1 cellular context compared by ENCODE assay signal in the genomic region with DNA sequence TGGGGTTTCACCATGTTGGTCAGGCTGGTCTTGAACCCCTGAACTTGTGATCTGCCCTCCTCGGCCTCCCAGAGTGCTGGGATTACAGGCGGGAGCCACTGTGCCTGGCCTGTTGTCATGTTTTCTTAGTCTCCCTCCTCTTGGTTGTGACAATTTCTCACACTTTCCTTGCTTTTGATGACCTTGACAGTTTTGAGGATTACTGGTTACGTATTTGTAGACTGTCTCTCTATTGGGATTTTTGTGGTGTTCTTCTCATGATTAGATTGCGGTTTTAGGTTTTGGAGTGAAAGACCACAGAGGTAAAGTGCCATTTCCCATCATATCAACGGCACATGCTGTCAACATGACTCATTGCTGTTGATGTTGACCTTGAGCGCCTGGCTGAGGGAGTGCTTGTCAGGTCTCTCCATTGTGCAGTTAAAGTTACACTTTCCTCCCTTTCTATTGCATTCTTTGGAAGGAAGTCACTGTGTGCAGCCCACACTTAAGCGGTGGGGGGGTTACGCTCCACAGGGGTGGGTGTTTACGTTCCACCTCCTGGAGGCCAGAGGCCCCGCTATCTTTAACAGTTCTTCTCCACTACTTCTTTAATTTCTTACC.
TF ChIP-seq lines count a peak whose summit lies in the region.

No MANE protein-coding gene starts in this region.

TF ChIP-seq in K562, 482 proteins besides CTCF, POLR2A, EP300 and RAD21 (continued from another document and continues in another):
- TF ChIP-seq FOXA1 (IDR thresholded peaks at IDR 0.05; ENCODE audit: borderline replicate concordance) (peak; percentile 35; the same call in 1 of the 2 replicates), BCOR (IDR thresholded peaks at IDR 0.05) (peak; percentile 72), RCOR1 (IDR thresholded peaks at IDR 0.05; ENCODE audit: borderline replicate concordance in 1 of 2, low read depth in 2 of 2, low read length in 2 of 2) (peak in 1 of 2 experiments; percentile 95; a peak in 2 of 4 replicates), ZNF239 (CRISPR knock-in tag; IDR thresholded peaks at IDR 0.05) (no peak), HDAC2 (IDR thresholded peaks at IDR 0.05) (peak; percentile 87; the same call in 1 of the 2 replicates), DIDO1 (tag; IDR thresholded peaks at IDR 0.05; ENCODE audit: low read depth) (no peak), JUN (IDR thresholded peaks at IDR 0.05; ENCODE audit: borderline replicate concordance, low read depth, low read length) (peak; percentile 89), JUN (CRISPR knock-in tag; IDR thresholded peaks at IDR 0.05; ENCODE audit: borderline replicate concordance) (peak; percentile 54; the same call in 1 of the 2 replicates), MCM5 (IDR thresholded peaks at IDR 0.05; ENCODE audit: low read depth) (no peak), ZNF384 (IDR thresholded peaks at IDR 0.05; ENCODE audit: low read depth, low read length) (no peak), ZNF551 (CRISPR knock-in tag; IDR thresholded peaks at IDR 0.05) (no peak), ATF1 (CRISPR knock-in tag; IDR thresholded peaks at IDR 0.05) (no peak), ATF1 (tag; IDR thresholded peaks at IDR 0.05) (0 out of 2 replicates have a peak, but pooled peaks have one; percentile 12), MAFK (IDR thresholded peaks at IDR 0.05; ENCODE audit: low read length) (0 out of 2 replicates have a peak, but pooled peaks have one; percentile 24), NCOA6 (IDR thresholded peaks at IDR 0.05) (no peak), OTX1 (CRISPR knock-in tag; IDR thresholded peaks at IDR 0.05) (no peak), IRF2 (CRISPR knock-in tag; IDR thresholded peaks at IDR 0.05) (no peak), TEAD4 (IDR thresholded peaks at IDR 0.05; ENCODE audit: low read length) (peak; percentile 85), TEAD4 (CRISPR knock-in tag; IDR thresholded peaks at IDR 0.05; ENCODE audit: borderline replicate concordance) (no peak), NFRKB (IDR thresholded peaks at IDR 0.05; ENCODE audit: low read depth) (no peak), ZNF699 (CRISPR knock-in tag; IDR thresholded peaks at IDR 0.05; ENCODE audit: insufficient replicate concordance) (no peak), ZNF696 (CRISPR knock-in tag; conservative IDR thresholded peaks at IDR 0.05) (no peak), NCOA4 (IDR thresholded peaks at IDR 0.05; ENCODE audit: partially characterized antibody) (no peak), MAZ (CRISPR knock-in tag; conservative IDR thresholded peaks at IDR 0.05 in 1 of 2, IDR thresholded peaks at IDR 0.05 in 1 of 2) (0 out of 4 replicates have a peak, but pooled peaks of 1 of the 2 experiments have one; percentile 42), STAG1 (CRISPR knock-in tag; IDR thresholded peaks at IDR 0.05; ENCODE audit: borderline replicate concordance) (no peak), TRIM24 (IDR thresholded peaks at IDR 0.05) (peak; percentile 17 to 73; a peak in 3 of 4 replicates), HNRNPLL (IDR thresholded peaks at IDR 0.05; ENCODE audit: low read depth, low read length, poor library complexity, severe bottlenecking) (no peak), CAMTA2 (CRISPR knock-in tag; conservative IDR thresholded peaks at IDR 0.05) (no peak), SIN3A (IDR thresholded peaks at IDR 0.05; ENCODE audit: borderline replicate concordance in 2 of 2, control insufficient read depth in 1 of 2, low read depth in 2 of 2, low read length in 2 of 2) (no peak), ZNF274 (IDR thresholded peaks at IDR 0.05; ENCODE audit: borderline replicate concordance, low read depth, low read length) (no peak), MAFG (tag; conservative IDR thresholded peaks at IDR 0.05) (peak; percentile 62), ZZZ3 (IDR thresholded peaks at IDR 0.05) (no peak)
- TF ChIP-seq, protein P1, sequence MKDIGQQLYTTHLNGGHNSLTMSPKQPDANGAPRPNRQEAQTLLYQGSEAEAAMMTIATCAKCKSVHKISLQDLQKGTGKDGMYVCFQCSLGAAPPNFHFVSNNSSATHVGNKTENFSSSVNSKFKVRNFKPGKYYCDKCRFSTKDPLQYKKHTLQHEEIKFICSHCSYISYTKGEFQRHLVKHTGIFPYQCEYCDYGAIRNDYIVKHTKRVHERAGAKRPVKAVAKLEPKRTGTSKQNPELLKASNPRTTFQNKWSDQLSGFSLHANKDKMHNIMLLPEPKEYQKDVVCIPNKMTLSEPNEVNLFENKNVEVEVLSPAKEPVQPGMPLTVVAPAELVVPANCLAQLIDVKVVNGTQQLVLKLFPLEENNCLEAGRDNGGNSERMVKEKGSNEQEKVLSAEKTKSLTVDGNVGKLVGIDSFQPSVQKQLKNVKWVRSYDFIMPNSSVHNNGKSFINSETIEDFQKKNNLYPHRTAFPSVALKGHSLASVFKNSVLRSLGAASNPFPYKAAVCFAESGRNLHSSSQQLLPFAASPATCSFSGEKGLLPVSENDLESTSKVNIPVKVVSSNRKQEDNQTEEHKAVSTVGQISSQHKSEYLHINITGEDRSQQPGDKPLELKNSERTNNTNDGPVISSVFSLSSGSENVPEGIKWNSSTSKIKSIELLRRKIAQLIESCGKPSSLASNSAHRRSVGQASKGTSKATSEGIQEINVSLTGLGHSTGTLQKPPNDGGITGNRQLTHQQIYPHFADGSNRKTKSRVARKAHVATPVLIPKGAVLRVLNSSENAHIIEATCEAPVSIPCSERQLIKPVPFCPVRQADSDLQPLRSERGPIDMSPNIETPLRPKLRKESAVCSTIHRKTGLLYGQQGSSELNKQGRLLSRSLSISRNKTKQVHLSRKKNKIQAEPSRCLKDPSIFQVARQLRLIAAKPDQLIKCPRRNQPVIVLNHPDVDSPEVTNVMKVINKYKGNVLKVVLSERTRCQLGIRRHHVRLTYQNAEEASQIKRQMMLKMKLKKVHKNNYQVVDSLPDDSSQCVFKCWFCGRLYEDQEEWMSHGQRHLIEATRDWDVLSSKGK (CRISPR knock-in tag; IDR thresholded peaks at IDR 0.05), result no peak
- TF ChIP-seq, protein P2, sequence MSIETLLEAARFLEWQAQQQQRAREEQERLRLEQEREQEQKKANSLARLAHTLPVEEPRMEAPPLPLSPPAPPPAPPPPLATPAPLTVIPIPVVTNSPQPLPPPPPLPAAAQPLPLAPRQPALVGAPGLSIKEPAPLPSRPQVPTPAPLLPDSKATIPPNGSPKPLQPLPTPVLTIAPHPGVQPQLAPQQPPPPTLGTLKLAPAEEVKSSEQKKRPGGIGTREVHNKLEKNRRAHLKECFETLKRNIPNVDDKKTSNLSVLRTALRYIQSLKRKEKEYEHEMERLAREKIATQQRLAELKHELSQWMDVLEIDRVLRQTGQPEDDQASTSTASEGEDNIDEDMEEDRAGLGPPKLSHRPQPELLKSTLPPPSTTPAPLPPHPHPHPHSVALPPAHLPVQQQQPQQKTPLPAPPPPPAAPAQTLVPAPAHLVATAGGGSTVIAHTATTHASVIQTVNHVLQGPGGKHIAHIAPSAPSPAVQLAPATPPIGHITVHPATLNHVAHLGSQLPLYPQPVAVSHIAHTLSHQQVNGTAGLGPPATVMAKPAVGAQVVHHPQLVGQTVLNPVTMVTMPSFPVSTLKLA (conservative IDR thresholded peaks at IDR 0.05), result peak; percentile 76 to 86
- TF ChIP-seq, protein P3, sequence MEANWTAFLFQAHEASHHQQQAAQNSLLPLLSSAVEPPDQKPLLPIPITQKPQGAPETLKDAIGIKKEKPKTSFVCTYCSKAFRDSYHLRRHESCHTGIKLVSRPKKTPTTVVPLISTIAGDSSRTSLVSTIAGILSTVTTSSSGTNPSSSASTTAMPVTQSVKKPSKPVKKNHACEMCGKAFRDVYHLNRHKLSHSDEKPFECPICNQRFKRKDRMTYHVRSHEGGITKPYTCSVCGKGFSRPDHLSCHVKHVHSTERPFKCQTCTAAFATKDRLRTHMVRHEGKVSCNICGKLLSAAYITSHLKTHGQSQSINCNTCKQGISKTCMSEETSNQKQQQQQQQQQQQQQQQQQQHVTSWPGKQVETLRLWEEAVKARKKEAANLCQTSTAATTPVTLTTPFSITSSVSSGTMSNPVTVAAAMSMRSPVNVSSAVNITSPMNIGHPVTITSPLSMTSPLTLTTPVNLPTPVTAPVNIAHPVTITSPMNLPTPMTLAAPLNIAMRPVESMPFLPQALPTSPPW (CRISPR knock-in tag; IDR thresholded peaks at IDR 0.05), result peak; percentile 89
- TF ChIP-seq, protein P4, sequence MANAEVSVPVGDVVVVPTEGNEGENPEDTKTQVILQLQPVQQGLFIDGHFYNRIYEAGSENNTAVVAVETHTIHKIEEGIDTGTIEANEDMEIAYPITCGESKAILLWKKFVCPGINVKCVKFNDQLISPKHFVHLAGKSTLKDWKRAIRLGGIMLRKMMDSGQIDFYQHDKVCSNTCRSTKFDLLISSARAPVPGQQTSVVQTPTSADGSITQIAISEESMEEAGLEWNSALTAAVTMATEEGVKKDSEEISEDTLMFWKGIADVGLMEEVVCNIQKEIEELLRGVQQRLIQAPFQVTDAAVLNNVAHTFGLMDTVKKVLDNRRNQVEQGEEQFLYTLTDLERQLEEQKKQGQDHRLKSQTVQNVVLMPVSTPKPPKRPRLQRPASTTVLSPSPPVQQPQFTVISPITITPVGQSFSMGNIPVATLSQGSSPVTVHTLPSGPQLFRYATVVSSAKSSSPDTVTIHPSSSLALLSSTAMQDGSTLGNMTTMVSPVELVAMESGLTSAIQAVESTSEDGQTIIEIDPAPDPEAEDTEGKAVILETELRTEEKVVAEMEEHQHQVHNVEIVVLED (CRISPR knock-in tag; IDR thresholded peaks at IDR 0.05), result no peak
- TF ChIP-seq, protein P5, sequence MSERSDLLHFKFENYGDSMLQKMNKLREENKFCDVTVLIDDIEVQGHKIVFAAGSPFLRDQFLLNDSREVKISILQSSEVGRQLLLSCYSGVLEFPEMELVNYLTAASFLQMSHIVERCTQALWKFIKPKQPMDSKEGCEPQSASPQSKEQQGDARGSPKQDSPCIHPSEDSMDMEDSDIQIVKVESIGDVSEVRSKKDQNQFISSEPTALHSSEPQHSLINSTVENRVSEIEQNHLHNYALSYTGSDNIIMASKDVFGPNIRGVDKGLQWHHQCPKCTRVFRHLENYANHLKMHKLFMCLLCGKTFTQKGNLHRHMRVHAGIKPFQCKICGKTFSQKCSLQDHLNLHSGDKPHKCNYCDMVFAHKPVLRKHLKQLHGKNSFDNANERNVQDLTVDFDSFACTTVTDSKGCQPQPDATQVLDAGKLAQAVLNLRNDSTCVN (CRISPR knock-in tag; IDR thresholded peaks at IDR 0.05), result no peak
- TF ChIP-seq, protein P6, sequence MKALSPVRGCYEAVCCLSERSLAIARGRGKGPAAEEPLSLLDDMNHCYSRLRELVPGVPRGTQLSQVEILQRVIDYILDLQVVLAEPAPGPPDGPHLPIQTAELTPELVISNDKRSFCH (CRISPR knock-in tag; IDR thresholded peaks at IDR 0.05), result no peak
- TF ChIP-seq, protein P6 (tag; IDR thresholded peaks at IDR 0.05), result 0 out of 2 replicates have a peak, but pooled peaks have one; percentile 37
- TF ChIP-seq, protein P7, sequence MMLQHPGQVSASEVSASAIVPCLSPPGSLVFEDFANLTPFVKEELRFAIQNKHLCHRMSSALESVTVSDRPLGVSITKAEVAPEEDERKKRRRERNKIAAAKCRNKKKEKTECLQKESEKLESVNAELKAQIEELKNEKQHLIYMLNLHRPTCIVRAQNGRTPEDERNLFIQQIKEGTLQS (IDR thresholded peaks at IDR 0.05), result peak; percentile 94
- TF ChIP-seq, protein P7 (CRISPR knock-in tag; conservative IDR thresholded peaks at IDR 0.05), result no peak
- TF ChIP-seq, protein P8, sequence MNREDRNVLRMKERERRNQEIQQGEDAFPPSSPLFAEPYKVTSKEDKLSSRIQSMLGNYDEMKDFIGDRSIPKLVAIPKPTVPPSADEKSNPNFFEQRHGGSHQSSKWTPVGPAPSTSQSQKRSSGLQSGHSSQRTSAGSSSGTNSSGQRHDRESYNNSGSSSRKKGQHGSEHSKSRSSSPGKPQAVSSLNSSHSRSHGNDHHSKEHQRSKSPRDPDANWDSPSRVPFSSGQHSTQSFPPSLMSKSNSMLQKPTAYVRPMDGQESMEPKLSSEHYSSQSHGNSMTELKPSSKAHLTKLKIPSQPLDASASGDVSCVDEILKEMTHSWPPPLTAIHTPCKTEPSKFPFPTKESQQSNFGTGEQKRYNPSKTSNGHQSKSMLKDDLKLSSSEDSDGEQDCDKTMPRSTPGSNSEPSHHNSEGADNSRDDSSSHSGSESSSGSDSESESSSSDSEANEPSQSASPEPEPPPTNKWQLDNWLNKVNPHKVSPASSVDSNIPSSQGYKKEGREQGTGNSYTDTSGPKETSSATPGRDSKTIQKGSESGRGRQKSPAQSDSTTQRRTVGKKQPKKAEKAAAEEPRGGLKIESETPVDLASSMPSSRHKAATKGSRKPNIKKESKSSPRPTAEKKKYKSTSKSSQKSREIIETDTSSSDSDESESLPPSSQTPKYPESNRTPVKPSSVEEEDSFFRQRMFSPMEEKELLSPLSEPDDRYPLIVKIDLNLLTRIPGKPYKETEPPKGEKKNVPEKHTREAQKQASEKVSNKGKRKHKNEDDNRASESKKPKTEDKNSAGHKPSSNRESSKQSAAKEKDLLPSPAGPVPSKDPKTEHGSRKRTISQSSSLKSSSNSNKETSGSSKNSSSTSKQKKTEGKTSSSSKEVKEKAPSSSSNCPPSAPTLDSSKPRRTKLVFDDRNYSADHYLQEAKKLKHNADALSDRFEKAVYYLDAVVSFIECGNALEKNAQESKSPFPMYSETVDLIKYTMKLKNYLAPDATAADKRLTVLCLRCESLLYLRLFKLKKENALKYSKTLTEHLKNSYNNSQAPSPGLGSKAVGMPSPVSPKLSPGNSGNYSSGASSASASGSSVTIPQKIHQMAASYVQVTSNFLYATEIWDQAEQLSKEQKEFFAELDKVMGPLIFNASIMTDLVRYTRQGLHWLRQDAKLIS (CRISPR knock-in tag; IDR thresholded peaks at IDR 0.05), result no peak
- TF ChIP-seq, protein P9, sequence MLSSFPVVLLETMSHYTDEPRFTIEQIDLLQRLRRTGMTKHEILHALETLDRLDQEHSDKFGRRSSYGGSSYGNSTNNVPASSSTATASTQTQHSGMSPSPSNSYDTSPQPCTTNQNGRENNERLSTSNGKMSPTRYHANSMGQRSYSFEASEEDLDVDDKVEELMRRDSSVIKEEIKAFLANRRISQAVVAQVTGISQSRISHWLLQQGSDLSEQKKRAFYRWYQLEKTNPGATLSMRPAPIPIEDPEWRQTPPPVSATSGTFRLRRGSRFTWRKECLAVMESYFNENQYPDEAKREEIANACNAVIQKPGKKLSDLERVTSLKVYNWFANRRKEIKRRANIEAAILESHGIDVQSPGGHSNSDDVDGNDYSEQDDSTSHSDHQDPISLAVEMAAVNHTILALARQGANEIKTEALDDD (IDR thresholded peaks at IDR 0.05), result peak; percentile 59
- TF ChIP-seq, protein P10, sequence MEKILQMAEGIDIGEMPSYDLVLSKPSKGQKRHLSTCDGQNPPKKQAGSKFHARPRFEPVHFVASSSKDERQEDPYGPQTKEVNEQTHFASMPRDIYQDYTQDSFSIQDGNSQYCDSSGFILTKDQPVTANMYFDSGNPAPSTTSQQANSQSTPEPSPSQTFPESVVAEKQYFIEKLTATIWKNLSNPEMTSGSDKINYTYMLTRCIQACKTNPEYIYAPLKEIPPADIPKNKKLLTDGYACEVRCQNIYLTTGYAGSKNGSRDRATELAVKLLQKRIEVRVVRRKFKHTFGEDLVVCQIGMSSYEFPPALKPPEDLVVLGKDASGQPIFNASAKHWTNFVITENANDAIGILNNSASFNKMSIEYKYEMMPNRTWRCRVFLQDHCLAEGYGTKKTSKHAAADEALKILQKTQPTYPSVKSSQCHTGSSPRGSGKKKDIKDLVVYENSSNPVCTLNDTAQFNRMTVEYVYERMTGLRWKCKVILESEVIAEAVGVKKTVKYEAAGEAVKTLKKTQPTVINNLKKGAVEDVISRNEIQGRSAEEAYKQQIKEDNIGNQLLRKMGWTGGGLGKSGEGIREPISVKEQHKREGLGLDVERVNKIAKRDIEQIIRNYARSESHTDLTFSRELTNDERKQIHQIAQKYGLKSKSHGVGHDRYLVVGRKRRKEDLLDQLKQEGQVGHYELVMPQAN (IDR thresholded peaks at IDR 0.05; ENCODE audit: borderline replicate concordance), result no peak
